ENCODE assay signal across 1 cellular context in the genomic region with DNA sequence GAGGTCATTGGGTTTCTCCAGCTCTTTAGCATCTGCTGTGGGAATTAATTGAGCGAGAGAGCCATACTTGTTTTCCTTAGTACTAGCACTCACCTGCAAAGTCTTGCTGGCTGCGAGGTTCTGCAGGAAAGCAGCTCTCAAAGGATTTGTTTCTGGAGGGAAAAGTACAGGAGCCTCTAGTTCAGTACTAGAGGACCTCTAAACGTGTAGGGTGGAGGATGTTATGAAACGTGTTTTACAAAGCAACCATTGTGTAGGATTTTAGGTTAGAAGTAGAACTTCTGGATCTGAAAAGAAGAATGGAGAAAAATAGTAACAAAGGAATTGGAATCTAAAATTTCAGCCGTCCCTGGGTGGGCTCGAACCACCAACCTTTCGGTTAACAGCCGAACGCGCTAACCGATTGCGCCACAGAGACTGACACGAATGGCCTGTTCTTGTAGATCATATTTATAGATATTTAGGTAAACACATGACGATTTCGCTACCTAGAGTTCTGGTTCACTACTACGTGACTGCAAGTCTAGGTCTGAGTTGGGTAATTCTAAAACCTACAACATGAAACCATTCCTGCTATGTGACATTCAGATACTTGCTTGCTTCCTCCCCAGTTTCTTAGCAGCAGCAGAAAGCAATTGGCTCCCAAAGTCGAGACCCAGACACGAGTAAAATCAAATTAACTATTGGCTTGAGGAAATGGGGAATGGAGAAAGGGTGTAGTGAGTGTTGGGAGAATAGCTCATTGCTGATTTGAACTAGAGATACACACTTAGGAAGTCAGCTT.
TF ChIP-seq lines count a peak whose summit lies in the region.

No MANE protein-coding gene starts in this region.

TF ChIP-seq in HepG2, 621 proteins besides CTCF, POLR2A, EP300 and RAD21 (continued from another document and continues in another):
- TF ChIP-seq, protein P1, sequence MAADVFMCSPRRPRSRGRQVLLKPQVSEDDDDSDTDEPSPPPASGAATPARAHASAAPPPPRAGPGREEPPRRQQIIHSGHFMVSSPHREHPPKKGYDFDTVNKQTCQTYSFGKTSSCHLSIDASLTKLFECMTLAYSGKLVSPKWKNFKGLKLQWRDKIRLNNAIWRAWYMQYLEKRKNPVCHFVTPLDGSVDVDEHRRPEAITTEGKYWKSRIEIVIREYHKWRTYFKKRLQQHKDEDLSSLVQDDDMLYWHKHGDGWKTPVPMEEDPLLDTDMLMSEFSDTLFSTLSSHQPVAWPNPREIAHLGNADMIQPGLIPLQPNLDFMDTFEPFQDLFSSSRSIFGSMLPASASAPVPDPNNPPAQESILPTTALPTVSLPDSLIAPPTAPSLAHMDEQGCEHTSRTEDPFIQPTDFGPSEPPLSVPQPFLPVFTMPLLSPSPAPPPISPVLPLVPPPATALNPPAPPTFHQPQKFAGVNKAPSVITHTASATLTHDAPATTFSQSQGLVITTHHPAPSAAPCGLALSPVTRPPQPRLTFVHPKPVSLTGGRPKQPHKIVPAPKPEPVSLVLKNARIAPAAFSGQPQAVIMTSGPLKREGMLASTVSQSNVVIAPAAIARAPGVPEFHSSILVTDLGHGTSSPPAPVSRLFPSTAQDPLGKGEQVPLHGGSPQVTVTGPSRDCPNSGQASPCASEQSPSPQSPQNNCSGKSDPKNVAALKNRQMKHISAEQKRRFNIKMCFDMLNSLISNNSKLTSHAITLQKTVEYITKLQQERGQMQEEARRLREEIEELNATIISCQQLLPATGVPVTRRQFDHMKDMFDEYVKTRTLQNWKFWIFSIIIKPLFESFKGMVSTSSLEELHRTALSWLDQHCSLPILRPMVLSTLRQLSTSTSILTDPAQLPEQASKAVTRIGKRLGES (CRISPR knock-in tag; IDR thresholded peaks at IDR 0.05; ENCODE audit: borderline replicate concordance), result no peak
- TF ChIP-seq NONO (IDR thresholded peaks at IDR 0.05), result no peak
- peak; percentile 77 for TF ChIP-seq NONO (CRISPR knock-in tag; conservative IDR thresholded peaks at IDR 0.05)
- no peak for TF ChIP-seq MLLT10 (CRISPR knock-in tag; IDR thresholded peaks at IDR 0.05)
- TF ChIP-seq NR2F2 (IDR thresholded peaks at IDR 0.05; ENCODE audit: borderline replicate concordance, low read depth), result peak; percentile 45; the same call in 1 of the 2 replicates
- no peak for TF ChIP-seq SSRP1 (CRISPR knock-in tag; IDR thresholded peaks at IDR 0.05)
- no peak for TF ChIP-seq HNRNPK (IDR thresholded peaks at IDR 0.05; ENCODE audit: low read depth, low read length, poor library complexity, severe bottlenecking)
- peak; percentile 28 for TF ChIP-seq TBL1XR1 (IDR thresholded peaks at IDR 0.05; ENCODE audit: borderline replicate concordance, low read length, partially characterized antibody)
- no peak for TF ChIP-seq CREB1 (IDR thresholded peaks at IDR 0.05)
- peak; percentile 50; the same call in 1 of the 2 replicates for TF ChIP-seq CREB1 (CRISPR knock-in tag; IDR thresholded peaks at IDR 0.05)
- TF ChIP-seq, protein P2, sequence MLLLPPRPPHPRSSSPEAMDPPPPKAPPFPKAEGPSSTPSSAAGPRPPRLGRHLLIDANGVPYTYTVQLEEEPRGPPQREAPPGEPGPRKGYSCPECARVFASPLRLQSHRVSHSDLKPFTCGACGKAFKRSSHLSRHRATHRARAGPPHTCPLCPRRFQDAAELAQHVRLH (CRISPR knock-in tag; IDR thresholded peaks at IDR 0.05; ENCODE audit: borderline replicate concordance, low read depth), result peak; percentile 45; the same call in 1 of the 2 replicates
- TF ChIP-seq REL (CRISPR knock-in tag; conservative IDR thresholded peaks at IDR 0.05), result 0 out of 2 replicates have a peak, but pooled peaks have one; percentile 46
- TF ChIP-seq GFI1 (CRISPR knock-in tag; IDR thresholded peaks at IDR 0.05; ENCODE audit: borderline replicate concordance), result 0 out of 2 replicates have a peak, but pooled peaks have one; percentile 38
- TF ChIP-seq, protein P3, sequence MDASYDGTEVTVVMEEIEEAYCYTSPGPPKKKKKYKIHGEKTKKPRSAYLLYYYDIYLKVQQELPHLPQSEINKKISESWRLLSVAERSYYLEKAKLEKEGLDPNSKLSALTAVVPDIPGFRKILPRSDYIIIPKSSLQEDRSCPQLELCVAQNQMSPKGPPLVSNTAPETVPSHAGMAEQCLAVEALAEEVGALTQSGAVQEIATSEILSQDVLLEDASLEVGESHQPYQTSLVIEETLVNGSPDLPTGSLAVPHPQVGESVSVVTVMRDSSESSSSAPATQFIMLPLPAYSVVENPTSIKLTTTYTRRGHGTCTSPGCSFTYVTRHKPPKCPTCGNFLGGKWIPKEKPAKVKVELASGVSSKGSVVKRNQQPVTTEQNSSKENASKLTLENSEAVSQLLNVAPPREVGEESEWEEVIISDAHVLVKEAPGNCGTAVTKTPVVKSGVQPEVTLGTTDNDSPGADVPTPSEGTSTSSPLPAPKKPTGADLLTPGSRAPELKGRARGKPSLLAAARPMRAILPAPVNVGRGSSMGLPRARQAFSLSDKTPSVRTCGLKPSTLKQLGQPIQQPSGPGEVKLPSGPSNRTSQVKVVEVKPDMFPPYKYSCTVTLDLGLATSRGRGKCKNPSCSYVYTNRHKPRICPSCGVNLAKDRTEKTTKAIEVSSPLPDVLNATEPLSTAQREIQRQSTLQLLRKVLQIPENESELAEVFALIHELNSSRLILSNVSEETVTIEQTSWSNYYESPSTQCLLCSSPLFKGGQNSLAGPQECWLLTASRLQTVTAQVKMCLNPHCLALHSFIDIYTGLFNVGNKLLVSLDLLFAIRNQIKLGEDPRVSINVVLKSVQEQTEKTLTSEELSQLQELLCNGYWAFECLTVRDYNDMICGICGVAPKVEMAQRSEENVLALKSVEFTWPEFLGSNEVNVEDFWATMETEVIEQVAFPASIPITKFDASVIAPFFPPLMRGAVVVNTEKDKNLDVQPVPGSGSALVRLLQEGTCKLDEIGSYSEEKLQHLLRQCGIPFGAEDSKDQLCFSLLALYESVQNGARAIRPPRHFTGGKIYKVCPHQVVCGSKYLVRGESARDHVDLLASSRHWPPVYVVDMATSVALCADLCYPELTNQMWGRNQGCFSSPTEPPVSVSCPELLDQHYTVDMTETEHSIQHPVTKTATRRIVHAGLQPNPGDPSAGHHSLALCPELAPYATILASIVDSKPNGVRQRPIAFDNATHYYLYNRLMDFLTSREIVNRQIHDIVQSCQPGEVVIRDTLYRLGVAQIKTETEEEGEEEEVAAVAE (CRISPR knock-in tag; IDR thresholded peaks at IDR 0.05; ENCODE audit: borderline replicate concordance), result 0 out of 2 replicates have a peak, but pooled peaks have one; percentile 27
- TF ChIP-seq, protein P4, sequence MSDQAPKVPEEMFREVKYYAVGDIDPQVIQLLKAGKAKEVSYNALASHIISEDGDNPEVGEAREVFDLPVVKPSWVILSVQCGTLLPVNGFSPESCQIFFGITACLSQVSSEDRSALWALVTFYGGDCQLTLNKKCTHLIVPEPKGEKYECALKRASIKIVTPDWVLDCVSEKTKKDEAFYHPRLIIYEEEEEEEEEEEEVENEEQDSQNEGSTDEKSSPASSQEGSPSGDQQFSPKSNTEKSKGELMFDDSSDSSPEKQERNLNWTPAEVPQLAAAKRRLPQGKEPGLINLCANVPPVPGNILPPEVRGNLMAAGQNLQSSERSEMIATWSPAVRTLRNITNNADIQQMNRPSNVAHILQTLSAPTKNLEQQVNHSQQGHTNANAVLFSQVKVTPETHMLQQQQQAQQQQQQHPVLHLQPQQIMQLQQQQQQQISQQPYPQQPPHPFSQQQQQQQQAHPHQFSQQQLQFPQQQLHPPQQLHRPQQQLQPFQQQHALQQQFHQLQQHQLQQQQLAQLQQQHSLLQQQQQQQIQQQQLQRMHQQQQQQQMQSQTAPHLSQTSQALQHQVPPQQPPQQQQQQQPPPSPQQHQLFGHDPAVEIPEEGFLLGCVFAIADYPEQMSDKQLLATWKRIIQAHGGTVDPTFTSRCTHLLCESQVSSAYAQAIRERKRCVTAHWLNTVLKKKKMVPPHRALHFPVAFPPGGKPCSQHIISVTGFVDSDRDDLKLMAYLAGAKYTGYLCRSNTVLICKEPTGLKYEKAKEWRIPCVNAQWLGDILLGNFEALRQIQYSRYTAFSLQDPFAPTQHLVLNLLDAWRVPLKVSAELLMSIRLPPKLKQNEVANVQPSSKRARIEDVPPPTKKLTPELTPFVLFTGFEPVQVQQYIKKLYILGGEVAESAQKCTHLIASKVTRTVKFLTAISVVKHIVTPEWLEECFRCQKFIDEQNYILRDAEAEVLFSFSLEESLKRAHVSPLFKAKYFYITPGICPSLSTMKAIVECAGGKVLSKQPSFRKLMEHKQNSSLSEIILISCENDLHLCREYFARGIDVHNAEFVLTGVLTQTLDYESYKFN (CRISPR knock-in tag; conservative IDR thresholded peaks at IDR 0.05), result 0 out of 2 replicates have a peak, but pooled peaks have one; percentile 18
- TF ChIP-seq, protein P5, sequence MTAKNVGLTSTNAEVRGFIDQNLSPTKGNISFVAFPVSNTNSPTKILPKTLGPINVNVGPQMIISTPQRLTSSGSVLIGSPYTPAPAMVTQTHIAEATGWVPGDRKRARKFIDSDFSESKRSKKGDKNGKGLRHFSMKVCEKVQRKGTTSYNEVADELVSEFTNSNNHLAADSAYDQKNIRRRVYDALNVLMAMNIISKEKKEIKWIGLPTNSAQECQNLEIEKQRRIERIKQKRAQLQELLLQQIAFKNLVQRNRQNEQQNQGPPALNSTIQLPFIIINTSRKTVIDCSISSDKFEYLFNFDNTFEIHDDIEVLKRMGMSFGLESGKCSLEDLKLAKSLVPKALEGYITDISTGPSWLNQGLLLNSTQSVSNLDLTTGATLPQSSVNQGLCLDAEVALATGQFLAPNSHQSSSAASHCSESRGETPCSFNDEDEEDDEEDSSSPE (CRISPR knock-in tag; IDR thresholded peaks at IDR 0.05), result 0 out of 2 replicates have a peak, but pooled peaks have one; percentile 23
- TF ChIP-seq ZNF331 (CRISPR knock-in tag; IDR thresholded peaks at IDR 0.05), result peak; percentile 68; the same call in 1 of the 2 replicates
- TF ChIP-seq ZNF614 (CRISPR knock-in tag; IDR thresholded peaks at IDR 0.05; ENCODE audit: borderline replicate concordance), result peak; percentile 62; the same call in 1 of the 2 replicates
- peak; percentile 97 for TF ChIP-seq ZNF24 (IDR thresholded peaks at IDR 0.05)
- TF ChIP-seq, protein P6, sequence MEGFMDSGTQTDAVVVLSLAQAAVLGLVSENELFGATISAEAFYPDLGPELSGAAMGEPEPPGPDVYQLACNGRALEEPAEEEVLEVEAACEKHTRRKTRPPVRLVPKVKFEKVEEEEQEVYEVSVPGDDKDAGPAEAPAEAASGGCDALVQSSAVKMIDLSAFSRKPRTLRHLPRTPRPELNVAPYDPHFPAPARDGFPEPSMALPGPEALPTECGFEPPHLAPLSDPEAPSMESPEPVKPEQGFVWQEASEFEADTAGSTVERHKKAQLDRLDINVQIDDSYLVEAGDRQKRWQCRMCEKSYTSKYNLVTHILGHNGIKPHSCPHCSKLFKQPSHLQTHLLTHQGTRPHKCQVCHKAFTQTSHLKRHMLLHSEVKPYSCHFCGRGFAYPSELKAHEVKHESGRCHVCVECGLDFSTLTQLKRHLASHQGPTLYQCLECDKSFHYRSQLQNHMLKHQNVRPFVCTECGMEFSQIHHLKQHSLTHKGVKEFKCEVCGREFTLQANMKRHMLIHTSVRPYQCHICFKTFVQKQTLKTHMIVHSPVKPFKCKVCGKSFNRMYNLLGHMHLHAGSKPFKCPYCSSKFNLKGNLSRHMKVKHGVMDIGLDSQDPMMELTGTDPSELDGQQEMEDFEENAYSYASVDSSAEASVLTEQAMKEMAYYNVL (CRISPR knock-in tag; IDR thresholded peaks at IDR 0.05; ENCODE audit: borderline replicate concordance), result no peak
- peak; percentile 66 for TF ChIP-seq GATAD2A (CRISPR knock-in tag; IDR thresholded peaks at IDR 0.05)
- TF ChIP-seq ZNF713 (CRISPR knock-in tag; IDR thresholded peaks at IDR 0.05), result no peak
- 0 out of 2 replicates have a peak, but pooled peaks have one; percentile 21 for TF ChIP-seq PHF20 (CRISPR knock-in tag; IDR thresholded peaks at IDR 0.05)
- TF ChIP-seq TEAD3 (CRISPR knock-in tag; optimal IDR thresholded peaks at IDR 0.05; ENCODE audit: borderline replicate concordance), result peak; percentile 39
- TF ChIP-seq, protein P7, sequence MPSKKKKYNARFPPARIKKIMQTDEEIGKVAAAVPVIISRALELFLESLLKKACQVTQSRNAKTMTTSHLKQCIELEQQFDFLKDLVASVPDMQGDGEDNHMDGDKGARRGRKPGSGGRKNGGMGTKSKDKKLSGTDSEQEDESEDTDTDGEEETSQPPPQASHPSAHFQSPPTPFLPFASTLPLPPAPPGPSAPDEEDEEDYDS (CRISPR knock-in tag; IDR thresholded peaks at IDR 0.05), result peak; percentile 29; the same call in 1 of the 2 replicates
- peak; percentile 77 for TF ChIP-seq ZNF792 (CRISPR knock-in tag; IDR thresholded peaks at IDR 0.05)
- TF ChIP-seq, protein P8, sequence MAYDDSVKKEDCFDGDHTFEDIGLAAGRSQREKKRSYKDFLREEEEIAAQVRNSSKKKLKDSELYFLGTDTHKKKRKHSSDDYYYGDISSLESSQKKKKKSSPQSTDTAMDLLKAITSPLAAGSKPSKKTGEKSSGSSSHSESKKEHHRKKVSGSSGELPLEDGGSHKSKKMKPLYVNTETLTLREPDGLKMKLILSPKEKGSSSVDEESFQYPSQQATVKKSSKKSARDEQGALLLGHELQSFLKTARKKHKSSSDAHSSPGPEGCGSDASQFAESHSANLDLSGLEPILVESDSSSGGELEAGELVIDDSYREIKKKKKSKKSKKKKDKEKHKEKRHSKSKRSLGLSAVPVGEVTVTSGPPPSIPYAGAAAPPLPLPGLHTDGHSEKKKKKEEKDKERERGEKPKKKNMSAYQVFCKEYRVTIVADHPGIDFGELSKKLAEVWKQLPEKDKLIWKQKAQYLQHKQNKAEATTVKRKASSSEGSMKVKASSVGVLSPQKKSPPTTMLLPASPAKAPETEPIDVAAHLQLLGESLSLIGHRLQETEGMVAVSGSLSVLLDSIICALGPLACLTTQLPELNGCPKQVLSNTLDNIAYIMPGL (CRISPR knock-in tag; IDR thresholded peaks at IDR 0.05; ENCODE audit: borderline replicate concordance in 1 of 2, low read depth in 1 of 2), result peak; percentile 98
- TF ChIP-seq ZBTB3 (CRISPR knock-in tag; IDR thresholded peaks at IDR 0.05; ENCODE audit: borderline replicate concordance, low read depth), result no peak
- TF ChIP-seq, protein P9, sequence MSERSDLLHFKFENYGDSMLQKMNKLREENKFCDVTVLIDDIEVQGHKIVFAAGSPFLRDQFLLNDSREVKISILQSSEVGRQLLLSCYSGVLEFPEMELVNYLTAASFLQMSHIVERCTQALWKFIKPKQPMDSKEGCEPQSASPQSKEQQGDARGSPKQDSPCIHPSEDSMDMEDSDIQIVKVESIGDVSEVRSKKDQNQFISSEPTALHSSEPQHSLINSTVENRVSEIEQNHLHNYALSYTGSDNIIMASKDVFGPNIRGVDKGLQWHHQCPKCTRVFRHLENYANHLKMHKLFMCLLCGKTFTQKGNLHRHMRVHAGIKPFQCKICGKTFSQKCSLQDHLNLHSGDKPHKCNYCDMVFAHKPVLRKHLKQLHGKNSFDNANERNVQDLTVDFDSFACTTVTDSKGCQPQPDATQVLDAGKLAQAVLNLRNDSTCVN (CRISPR knock-in tag; IDR thresholded peaks at IDR 0.05; ENCODE audit: borderline replicate concordance), result peak; percentile 97
